Comparison of ENCODE assay signal across 8 cellular contexts in genomic region chr19:36213793-36214387, GRCh38. TPM values are rescaled to one million over a fixed set of nuclear protein-coding genes. Genes with fewer than 3 reads are reported as not detected.
DNase-seq lines count a peak whose midpoint lies in the region; ATAC-seq and TF ChIP-seq lines count a peak whose summit lies in the region.

No MANE protein-coding gene starts in this region.

- H3K27ac ChIP-seq in RWPE2 (ENCODE audit: poor library complexity, severe bottlenecking) (peak overlapping the region; percentile 51), right cardiac atrium (ENCODE audit: low read length) (peak overlapping the region; percentile 86)

- H3K4me3 Mint-ChIP-seq in activated CD4-positive, alpha-beta memory T cell treated with anti-CD3 and anti-CD28 coated beads for 36 hours, result no peak overlapping the region
- H3K4me3 Mint-ChIP-seq in activated CD4-positive, alpha-beta memory T cell treated with anti-CD3 and anti-CD28 coated beads, Interleukin-2, amount 10 ng/mL, durations not matched to agents 7 days and 5 days, result no peak overlapping the region

- H3K9me3 Mint-ChIP-seq in activated CD4-positive, alpha-beta memory T cell treated with anti-CD3 and anti-CD28 coated beads for 36 hours, result no peaks in the 10 kb centered on the region
- peaks cover 4% of the 10 kb centered on the region for H3K9me3 Mint-ChIP-seq in activated CD4-positive, alpha-beta memory T cell treated with anti-CD3 and anti-CD28 coated beads, Interleukin-2, amount 10 ng/mL, durations not matched to agents 7 days and 5 days

- peak overlapping the region; percentile 72 for H3K4me3 ChIP-seq in RWPE2 (ENCODE audit: severe bottlenecking)
- H3K4me3 ChIP-seq in right cardiac atrium (ENCODE audit: low read length), result peak overlapping the region; percentile 79

- peaks cover 15% of the 10 kb centered on the region for H3K4me1 Mint-ChIP-seq in activated CD4-positive, alpha-beta memory T cell treated with anti-CD3 and anti-CD28 coated beads for 36 hours (ENCODE audit: low read depth)
- peaks cover 15% of the 10 kb centered on the region for H3K4me1 Mint-ChIP-seq in activated CD4-positive, alpha-beta memory T cell treated with anti-CD3 and anti-CD28 coated beads, Interleukin-2, amount 10 ng/mL, durations not matched to agents 7 days and 5 days

- POLR2A ChIA-PET in activated CD4-positive, alpha-beta memory T cell treated with anti-CD3 and anti-CD28 coated beads for 36 hours (lab: Charles Lee), result interaction anchor here (1.0 to 1.9 kb wide), 9 partner anchors 86 to 1157 kb away, joined by 3 to 15 read pairs (median 5); partner anchors contain the start of genes POLR2I, TBCB, THAP8 and ZNF260
- POLR2A ChIA-PET in activated CD4-positive, alpha-beta memory T cell treated with anti-CD3 and anti-CD28 coated beads, Interleukin-2, amount 10 ng/mL, durations not matched to agents 7 days and 5 days (lab: Charles Lee), result interaction anchor here (0.5 to 2.6 kb wide), 17 partner anchors 11 to 1565 kb away, joined by 3 to 21 read pairs (median 9); partner anchors contain the start of genes CAPNS1, POLR2I, TBCB and WDR62

- intact Hi-C loops in activated CD4-positive, alpha-beta memory T cell treated with anti-CD3 and anti-CD28 coated beads for 36 hours (cut with micrococcal nuclease), result loop anchor here (1.0 to 10.0 kb wide), 13 partner anchors 75 to 1381 kb away; partner anchors contain the start of genes IGFLR1, KMT2B, LIN37 and PSENEN
- intact Hi-C loops in right cardiac atrium (cut with DNase I), result no loop called here

- H3K27me3 ChIP-seq in RWPE2 (ENCODE audit: insufficient read depth, poor library complexity, severe bottlenecking), result no peaks in the 10 kb centered on the region
- no peaks in the 10 kb centered on the region for H3K27me3 ChIP-seq in right cardiac atrium (ENCODE audit: control insufficient read depth, insufficient read depth)

- H3K36me3 ChIP-seq in RWPE2 (ENCODE audit: low read depth), result peaks cover 18% of the 10 kb centered on the region

- no peak for ATAC-seq in RWPE2 (ENCODE audit: low read depth)
- ATAC-seq in right cardiac atrium, result no peak

- H3K9me3 ChIP-seq in RWPE2 (ENCODE audit: severe bottlenecking) (no peaks in the 10 kb centered on the region), right cardiac atrium (ENCODE audit: control insufficient read depth, low read length) (no peaks in the 10 kb centered on the region)

- no peaks in the 10 kb centered on the region for H3K27me3 Mint-ChIP-seq in activated CD4-positive, alpha-beta memory T cell treated with anti-CD3 and anti-CD28 coated beads for 36 hours
- H3K27me3 Mint-ChIP-seq in activated CD4-positive, alpha-beta memory T cell treated with anti-CD3 and anti-CD28 coated beads, Interleukin-2, amount 10 ng/mL, durations not matched to agents 7 days and 5 days, result no peaks in the 10 kb centered on the region

- H3K4me1 ChIP-seq in RWPE2 (ENCODE audit: insufficient read depth, poor library complexity, severe bottlenecking) (peaks cover 5% of the 10 kb centered on the region), right cardiac atrium (ENCODE audit: control insufficient read depth, insufficient read depth, low read length) (no peaks in the 10 kb centered on the region)

- peaks cover 6% of the 10 kb centered on the region for H3K36me3 Mint-ChIP-seq in activated CD4-positive, alpha-beta memory T cell treated with anti-CD3 and anti-CD28 coated beads for 36 hours
- H3K36me3 Mint-ChIP-seq in activated CD4-positive, alpha-beta memory T cell treated with anti-CD3 and anti-CD28 coated beads, Interleukin-2, amount 10 ng/mL, durations not matched to agents 7 days and 5 days (ENCODE audit: low read depth), result peaks cover 18% of the 10 kb centered on the region

- WGBS in right cardiac atrium, result 24% methylated on average over 15 of the region's 15 CpGs

- H3K27ac Mint-ChIP-seq in activated CD4-positive, alpha-beta memory T cell treated with anti-CD3 and anti-CD28 coated beads for 36 hours, result no peak overlapping the region
- H3K27ac Mint-ChIP-seq in activated CD4-positive, alpha-beta memory T cell treated with anti-CD3 and anti-CD28 coated beads, Interleukin-2, amount 10 ng/mL, durations not matched to agents 7 days and 5 days, result no peak overlapping the region

- CTCF ChIA-PET in activated CD4-positive, alpha-beta memory T cell treated with anti-CD3 and anti-CD28 coated beads for 36 hours (lab: Charles Lee), result interaction anchor here (0.6 to 1.6 kb wide), 5 partner anchors 9 to 1168 kb away, joined by 3 to 18 read pairs (median 3); partner anchors contain the start of gene ZNF382
- CTCF ChIA-PET in activated CD4-positive, alpha-beta memory T cell treated with anti-CD3 and anti-CD28 coated beads, Interleukin-2, amount 10 ng/mL, durations not matched to agents 7 days and 5 days (lab: Charles Lee), result interaction anchor here (1.0 to 1.9 kb wide), 5 partner anchors 23 to 453 kb away, joined by 3 to 22 read pairs (median 3); partner anchors contain the start of genes CAPNS1 and ZNF461

- no peak for TF ChIP-seq CTCF in RWPE2 (IDR thresholded peaks at IDR 0.05; ENCODE audit: poor library complexity, severe bottlenecking)

- DNase-seq in activated CD4-positive, alpha-beta memory T cell treated with anti-CD3 and anti-CD28 coated beads for 36 hours, result peak; percentile 87
- no peak for DNase-seq in activated CD4-positive, alpha-beta memory T cell treated with anti-CD3 and anti-CD28 coated beads, Interleukin-2, amount 10 ng/mL, durations not matched to agents 7 days and 5 days
- no peak for DNase-seq in RWPE2 (ENCODE audit: low spot score)
- DNase-seq in right cardiac atrium, result peak in 2 of 3 donors; percentile 21 to 60
- DNase-seq in stimulated activated CD8-positive, alpha-beta memory T cell treated with anti-CD3 and anti-CD28 coated beads, Interleukin-15, amount 100 ng/mL, for 24 hours (ENCODE audit: low read depth), result peak; percentile 4
- no peak for DNase-seq in NCI-H128 (lab: John Stamatoyannopoulos, UW; ENCODE audit: unreplicated experiment)
- no peak for DNase-seq in middle frontal gyrus (ENCODE audit: extremely low spot score, low spot score)
- no peak for DNase-seq in NCI-H187 treated with DMSO at 0.1 percent for 48 hours (lab: John Stamatoyannopoulos, UW)

RNA-seq across cellular contexts. Expression of gene ZNF565, which starts 0.6 kb away (rescaled TPM):
- total RNA-seq in activated CD4-positive, alpha-beta memory T cell treated with anti-CD3 and anti-CD28 coated beads for 36 hours, result 1 to 10 TPM; 2.2 to 2.3 TPM
- total RNA-seq in activated CD4-positive, alpha-beta memory T cell treated with anti-CD3 and anti-CD28 coated beads, Interleukin-2, amount 10 ng/mL, durations not matched to agents 7 days and 5 days, result 1 to 10 TPM; 2.0 to 3.5 TPM
- total RNA-seq in right cardiac atrium, result 1 to 10 TPM; 4.0 to 5.0 (median 4.9) TPM
- polyA plus RNA-seq in right cardiac atrium, result 3.2 TPM

RNA-seq across cellular contexts. Expression of gene ZNF146, which starts 1.0 kb away (rescaled TPM):
- 10 to 100 TPM; 82.5 to 86.5 TPM for total RNA-seq in activated CD4-positive, alpha-beta memory T cell treated with anti-CD3 and anti-CD28 coated beads for 36 hours
- 10 to 100 TPM; 64.6 to 68.4 TPM for total RNA-seq in activated CD4-positive, alpha-beta memory T cell treated with anti-CD3 and anti-CD28 coated beads, Interleukin-2, amount 10 ng/mL, durations not matched to agents 7 days and 5 days
- 10 to 100 TPM; 33.5 to 45.8 (median 38.8) TPM for total RNA-seq in right cardiac atrium
- 18.8 TPM for polyA plus RNA-seq in right cardiac atrium

Comparison
In these comparisons a context has a peak if more than half of its experiments do, and no peak if none do; other contexts are left out.
1. DNase-seq: peak in activated CD4-positive, alpha-beta memory T cell treated with anti-CD3 and anti-CD28 coated beads for 36 hours (single experiment), right cardiac atrium (2 of 3) and stimulated activated CD8-positive, alpha-beta memory T cell treated with anti-CD3 and anti-CD28 coated beads, Interleukin-15, amount 100 ng/mL, for 24 hours (single experiment); none in activated CD4-positive, alpha-beta memory T cell treated with anti-CD3 and anti-CD28 coated beads, Interleukin-2, amount 10 ng/mL, durations not matched to agents 7 days and 5 days (single experiment), RWPE2 (single experiment), NCI-H128 (single experiment), middle frontal gyrus (single experiment) and NCI-H187 treated with DMSO at 0.1 percent for 48 hours (single experiment).